ENCODE assay signal across 16 cellular contexts in the genomic region with DNA sequence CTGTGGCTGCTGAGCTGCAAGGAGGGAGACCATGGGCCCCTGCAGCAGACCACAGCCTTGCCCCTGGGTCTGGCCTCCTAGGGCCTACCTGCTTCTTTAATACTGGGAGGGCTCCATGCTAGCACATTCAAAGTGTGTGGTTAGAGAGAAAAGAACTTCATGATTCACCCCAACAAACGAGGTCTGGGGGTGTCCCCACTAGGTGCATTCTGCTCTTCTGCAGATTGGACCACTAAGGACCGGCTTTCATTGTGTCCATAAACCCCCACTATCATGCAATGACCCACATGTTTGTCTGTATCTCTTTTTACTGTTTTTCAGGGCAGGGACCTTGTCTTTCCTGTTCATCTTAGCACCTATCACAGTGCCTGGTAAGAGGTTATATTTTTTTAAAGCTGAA.
"Had no signal": no experiment of that assay in that cellular context is flagged by ENCODE, and none has a peak within 500 bp of the region (broad histone marks: within the 10 kb centered on the region; RNA-seq: fewer than 3 reads in every experiment).

No MANE protein-coding gene starts in this region.

- H3K4me3 Mint-ChIP-seq: naive thymus-derived CD8-positive, alpha-beta T cell; neural progenitor cell had no signal

- H3K27ac Mint-ChIP-seq: neural progenitor cell had no signal

- ATAC-seq: gastrocnemius medialis; heart right ventricle; left lobe of liver; mucosa of descending colon; naive thymus-derived CD8-positive, alpha-beta T cell had no signal

- DNase-seq: effector memory CD4-positive, alpha-beta T cell; gastrocnemius medialis; heart right ventricle; hypothalamus; islet precursor cell; mucosa of descending colon; nucleus accumbens; ovary; sigmoid colon; stimulated activated CD4-positive, alpha-beta T cell treated with anti-CD3 and anti-CD28 coated beads, Interleukin-2, amount 100 ng/mL, for 24 hours; stimulated activated CD4-positive, alpha-beta T cell treated with anti-CD3 and anti-CD28 coated beads, Interleukin-4, amount 100 ng/mL, for 4 hours; stomach; trophoblast cell had no signal

- H3K9me3 Mint-ChIP-seq: naive thymus-derived CD8-positive, alpha-beta T cell had no signal

- H3K36me3 Mint-ChIP-seq: neural progenitor cell had no signal
